22 cellular contexts compared by ENCODE assay signal in the genomic region with DNA sequence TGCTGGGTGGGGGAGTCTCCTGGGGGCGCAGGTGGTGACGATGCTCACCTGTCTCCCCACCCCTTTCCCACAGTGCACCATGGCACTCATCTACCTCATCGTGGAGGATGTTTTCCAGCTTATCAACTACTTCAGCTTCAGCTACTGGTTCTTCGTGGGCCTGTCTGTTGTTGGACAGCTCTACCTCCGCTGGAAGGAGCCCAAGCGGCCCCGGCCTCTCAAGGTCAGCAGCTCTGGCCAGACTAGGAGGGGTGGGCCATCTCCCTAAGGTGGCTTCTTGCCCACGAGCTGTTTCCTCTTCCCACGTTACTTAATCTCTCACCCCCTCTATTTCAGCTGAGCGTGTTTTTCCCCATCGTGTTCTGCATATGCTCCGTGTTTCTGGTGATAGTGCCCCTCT. TPM values are rescaled to one million over a fixed set of nuclear protein-coding genes. Genes with fewer than 3 reads are reported as not detected.
DNase-seq lines count a peak whose midpoint lies in the region; ATAC-seq and TF ChIP-seq lines count a peak whose summit lies in the region.
"Had no signal": no experiment of that assay in that cellular context is flagged by ENCODE, and none has a peak within 500 bp of the region (broad histone marks: within the 10 kb centered on the region; RNA-seq: fewer than 3 reads in every experiment).

No MANE protein-coding gene starts in this region.

- TF ChIP-seq POLR2A in heart left ventricle (IDR thresholded peaks at IDR 0.05), result no peak

- POLR2A ChIA-PET in SK-N-SH (lab: Yijun Ruan, JAX), result interaction anchor here (1.6 kb wide), 1 partner anchor 32 kb away, joined by 3 read pairs; a partner anchor contains a TSS

- TF ChIP-seq CTCF in heart left ventricle (IDR thresholded peaks at IDR 0.05) (no peak), SK-N-SH (IDR thresholded peaks at IDR 0.05) (no peak)

- H3K4me2 ChIP-seq in SK-N-SH, result no peak overlapping the region
- H3K4me2 ChIP-seq: PC-9 had no signal

- H4K20me1 ChIP-seq in SK-N-SH (ENCODE audit: insufficient read depth), result 0 out of 2 replicates have a peak, but pooled peaks cover 6% of the 10 kb centered on the region

- no peak for ATAC-seq in activated T-helper 17 cell treated with anti-CD3 and anti-CD28 coated beads, Interleukin-2, amount 50 U/mL, for 72 hours (replicated peaks)
- peak in 3 of 4 donors; percentile 57 to 60 (median 58) for ATAC-seq in heart left ventricle
- no peak for ATAC-seq in stimulated activated effector memory CD8-positive, alpha-beta T cell treated with anti-CD3 and anti-CD28 coated beads, Interleukin-12 subunit alpha, Interleukin-12 subunit beta, amount 100 ng/mL, for 72 hours

- peaks cover 15% of the 10 kb centered on the region for H3F3A ChIP-seq in SK-N-SH (replicated peaks; ENCODE audit: insufficient read depth)

- CTCF ChIA-PET in activated naive CD4-positive, alpha-beta T cell treated with anti-CD3 and anti-CD28 coated beads for 36 hours (lab: Charles Lee), result interaction anchor here (1.3 to 8.3 kb wide), 4 partner anchors 11 to 34 kb away, joined by 3 to 74 read pairs (median 5); a partner anchor contains a TSS
- CTCF ChIA-PET in SK-N-SH (lab: Yijun Ruan, JAX), result interaction anchor here (1.1 to 2.9 kb wide), 3 partner anchors 8 to 35 kb away, joined by 3 to 12 read pairs (median 12); no protein-coding TSS in a partner anchor

- no peaks in the 10 kb centered on the region for H3K27me3 Mint-ChIP-seq in activated naive CD4-positive, alpha-beta T cell treated with anti-CD3 and anti-CD28 coated beads for 36 hours (ENCODE audit: low read depth)
- no peaks in the 10 kb centered on the region for H3K27me3 Mint-ChIP-seq in activated T-helper 17 cell treated with anti-CD3 and anti-CD28 coated beads, Interleukin-2, amount 50 U/mL, for 72 hours
- H3K27me3 Mint-ChIP-seq: activated CD4-positive, alpha-beta T cell treated with anti-CD3 and anti-CD28 coated beads, Interleukin-2, amount 10 ng/mL, durations not matched to agents 7 days and 5 days; activated naive CD4-positive, alpha-beta T cell treated with anti-CD3 and anti-CD28 coated beads, Interleukin-2, amount 10 ng/mL, durations not matched to agents 7 days and 5 days had no signal

- H3K4me3 ChIP-seq in heart left ventricle (no peak overlapping the region), SK-N-SH (ENCODE audit: low read depth in 2 of 2, low read length in 1 of 2) (no peak overlapping the region)
- H3K4me3 ChIP-seq: GM23248, lung, PC-9, SJSA1, uterus had no signal

- H3K9ac ChIP-seq in SK-N-SH, result no peak overlapping the region
- H3K9ac ChIP-seq: GM23248 had no signal

- TF ChIP-seq RAD21 in SK-N-SH (IDR thresholded peaks at IDR 0.05; ENCODE audit: low read length), result no peak

- H3K4me3 Mint-ChIP-seq in activated naive CD4-positive, alpha-beta T cell treated with anti-CD3 and anti-CD28 coated beads for 36 hours, result no peak overlapping the region
- no peak overlapping the region for H3K4me3 Mint-ChIP-seq in activated T-helper 17 cell treated with anti-CD3 and anti-CD28 coated beads, Interleukin-2, amount 50 U/mL, for 72 hours
- no peak overlapping the region for H3K4me3 Mint-ChIP-seq in stimulated activated effector memory CD8-positive, alpha-beta T cell treated with anti-CD3 and anti-CD28 coated beads, Interleukin-12 subunit alpha, Interleukin-12 subunit beta, amount 100 ng/mL, for 72 hours
- H3K4me3 Mint-ChIP-seq: activated CD4-positive, alpha-beta T cell treated with anti-CD3 and anti-CD28 coated beads, Interleukin-2, amount 10 ng/mL, durations not matched to agents 7 days and 5 days; activated naive CD4-positive, alpha-beta T cell treated with anti-CD3 and anti-CD28 coated beads, Interleukin-2, amount 10 ng/mL, durations not matched to agents 7 days and 5 days had no signal

- no peaks in the 10 kb centered on the region for H3K9me3 Mint-ChIP-seq in activated naive CD4-positive, alpha-beta T cell treated with anti-CD3 and anti-CD28 coated beads for 36 hours
- no peaks in the 10 kb centered on the region for H3K9me3 Mint-ChIP-seq in activated T-helper 17 cell treated with anti-CD3 and anti-CD28 coated beads, Interleukin-2, amount 50 U/mL, for 72 hours
- no peaks in the 10 kb centered on the region for H3K9me3 Mint-ChIP-seq in stimulated activated effector memory CD8-positive, alpha-beta T cell treated with anti-CD3 and anti-CD28 coated beads, Interleukin-12 subunit alpha, Interleukin-12 subunit beta, amount 100 ng/mL, for 72 hours
- H3K9me3 Mint-ChIP-seq: activated CD4-positive, alpha-beta T cell treated with anti-CD3 and anti-CD28 coated beads, Interleukin-2, amount 10 ng/mL, durations not matched to agents 7 days and 5 days; activated naive CD4-positive, alpha-beta T cell treated with anti-CD3 and anti-CD28 coated beads, Interleukin-2, amount 10 ng/mL, durations not matched to agents 7 days and 5 days had no signal

- H3K27me3 ChIP-seq in heart left ventricle, result no peaks in the 10 kb centered on the region
- no peaks in the 10 kb centered on the region for H3K27me3 ChIP-seq in SK-N-SH (ENCODE audit: insufficient read depth)
- H3K27me3 ChIP-seq: BE2C, SJSA1, uterus had no signal

- H3K27ac ChIP-seq in heart left ventricle (peak overlapping the region in 11 of 12 donors; percentile 18 to 91 (median 65)), SK-N-SH (ENCODE audit: low read depth in 2 of 2, low read length in 1 of 2) (no peak overlapping the region)
- H3K27ac ChIP-seq: GM23248, PC-9, SJSA1, uterus had no signal

- peaks cover 34% of the 10 kb centered on the region for H3K4me1 Mint-ChIP-seq in activated naive CD4-positive, alpha-beta T cell treated with anti-CD3 and anti-CD28 coated beads for 36 hours (ENCODE audit: low read depth)
- H3K4me1 Mint-ChIP-seq in activated T-helper 17 cell treated with anti-CD3 and anti-CD28 coated beads, Interleukin-2, amount 50 U/mL, for 72 hours, result peaks cover 21% of the 10 kb centered on the region
- H3K4me1 Mint-ChIP-seq in stimulated activated effector memory CD8-positive, alpha-beta T cell treated with anti-CD3 and anti-CD28 coated beads, Interleukin-12 subunit alpha, Interleukin-12 subunit beta, amount 100 ng/mL, for 72 hours, result peaks cover 29% of the 10 kb centered on the region

- H3K4me1 ChIP-seq in heart left ventricle, result peaks cover 0 to 63% (median 28%) of the 10 kb centered on the region in 12 donors
- H3K4me1 ChIP-seq in SK-N-SH (ENCODE audit: control insufficient read depth in 1 of 2, insufficient read depth in 2 of 2, low read depth in 1 of 2, low read length in 1 of 2), result peaks cover 3 to 15% of the 10 kb centered on the region in 2 experiments; a peak in 3 of 4 replicates
- H3K4me1 ChIP-seq: BE2C, uterus had no signal

- no peak for TF ChIP-seq EP300 in SK-N-SH (IDR thresholded peaks at IDR 0.05; ENCODE audit: borderline replicate concordance in 1 of 2, low read depth in 1 of 2, low read length in 1 of 2)

- H3K36me3 Mint-ChIP-seq in activated naive CD4-positive, alpha-beta T cell treated with anti-CD3 and anti-CD28 coated beads for 36 hours (ENCODE audit: low read depth), result peaks cover 62% of the 10 kb centered on the region
- peaks cover 100% of the 10 kb centered on the region for H3K36me3 Mint-ChIP-seq in activated T-helper 17 cell treated with anti-CD3 and anti-CD28 coated beads, Interleukin-2, amount 50 U/mL, for 72 hours (ENCODE audit: low read depth)
- peaks cover 100% of the 10 kb centered on the region for H3K36me3 Mint-ChIP-seq in stimulated activated effector memory CD8-positive, alpha-beta T cell treated with anti-CD3 and anti-CD28 coated beads, Interleukin-12 subunit alpha, Interleukin-12 subunit beta, amount 100 ng/mL, for 72 hours

- H3K9me2 ChIP-seq in SK-N-SH, result no peaks in the 10 kb centered on the region

- peaks cover 0 to 99% (median 97%) of the 10 kb centered on the region in 9 donors for H3K36me3 ChIP-seq in heart left ventricle
- H3K36me3 ChIP-seq in SK-N-SH (replicated peaks in 1 of 2; ENCODE audit: control insufficient read depth in 1 of 2, insufficient read depth in 2 of 2, low read length in 1 of 2), result peaks cover 51 to 70% of the 10 kb centered on the region in 2 experiments
- H3K36me3 ChIP-seq: uterus had no signal

- WGBS in heart left ventricle, 4 donors, result 29 to 60% (median 46%) methylated on average over 11 to 12 of the region's 12 CpGs
- WGBS in SK-N-SH (ENCODE audit: low lambda C conversion rate), result 93% methylated on average over 12 of the region's 12 CpGs

- no peak overlapping the region for H2AFZ ChIP-seq in SK-N-SH (ENCODE audit: low read depth)
- H2AFZ ChIP-seq: GM23248, PC-9 had no signal

- intact Hi-C loops in activated naive CD4-positive, alpha-beta T cell treated with anti-CD3 and anti-CD28 coated beads for 36 hours (cut with micrococcal nuclease), result no loop called here
- intact Hi-C loops in heart left ventricle (cut with DNase I), result loop anchor here in 3 of 10 donors (5.0 kb wide), 1 partner anchor 34 kb away; a partner anchor contains a TSS

- H3K9me3 ChIP-seq in heart left ventricle (no peaks in the 10 kb centered on the region), SK-N-SH (no peaks in the 10 kb centered on the region)
- H3K9me3 ChIP-seq: BE2C, SJSA1, uterus had no signal

- H3K79me2 ChIP-seq in SK-N-SH (ENCODE audit: insufficient read depth), result no peaks in the 10 kb centered on the region

- H3K27ac Mint-ChIP-seq in activated naive CD4-positive, alpha-beta T cell treated with anti-CD3 and anti-CD28 coated beads for 36 hours, result peak overlapping the region; percentile 74
- peak overlapping the region; percentile 32 for H3K27ac Mint-ChIP-seq in activated T-helper 17 cell treated with anti-CD3 and anti-CD28 coated beads, Interleukin-2, amount 50 U/mL, for 72 hours
- peak overlapping the region; percentile 84 for H3K27ac Mint-ChIP-seq in stimulated activated effector memory CD8-positive, alpha-beta T cell treated with anti-CD3 and anti-CD28 coated beads, Interleukin-12 subunit alpha, Interleukin-12 subunit beta, amount 100 ng/mL, for 72 hours
- H3K27ac Mint-ChIP-seq: activated CD4-positive, alpha-beta T cell treated with anti-CD3 and anti-CD28 coated beads, Interleukin-2, amount 10 ng/mL, durations not matched to agents 7 days and 5 days had no signal

- DNase-seq in activated naive CD4-positive, alpha-beta T cell treated with anti-CD3 and anti-CD28 coated beads for 36 hours, result no peak
- DNase-seq in activated naive CD4-positive, alpha-beta T cell treated with anti-CD3 and anti-CD28 coated beads, Interleukin-2, amount 50 U/mL, for 16 hours, result no peak
- DNase-seq in heart left ventricle (peak in 3 of 5 donors; percentile 45 to 72 (median 59)), NCI-H526 treated with DMSO at 0.1 percent for 48 hours (lab: John Stamatoyannopoulos, UW) (no peak), NCI-H1105 treated with DMSO at 0.1 percent for 48 hours (lab: John Stamatoyannopoulos, UW) (no peak), SK-N-SH (no peak)
- no peak for DNase-seq in stimulated activated effector memory CD8-positive, alpha-beta T cell treated with anti-CD3 and anti-CD28 coated beads, Interleukin-12 subunit alpha, Interleukin-12 subunit beta, amount 100 ng/mL, for 72 hours (ENCODE audit: low spot score in 2 of 2)
- DNase-seq: activated CD4-positive, alpha-beta T cell treated with anti-CD3 and anti-CD28 coated beads, Interleukin-2, amount 10 ng/mL, durations not matched to agents 7 days and 5 days; activated naive CD4-positive, alpha-beta T cell treated with anti-CD3 and anti-CD28 coated beads, Interleukin-2, amount 10 ng/mL, durations not matched to agents 7 days and 5 days; BE2C; Calu3; effector memory CD4-positive, alpha-beta T cell; GM23248; kidney; NCI-H2081 treated with DMSO at 0.1 percent for 48 hours; NCI-H446; PC-9; T-helper 2 cell; uterus had no signal

RNA-seq across cellular contexts. Expression of a gene that starts 14.5 kb away (rescaled TPM):
- 10 to 100 TPM; 23.0 to 26.4 TPM for total RNA-seq in activated naive CD4-positive, alpha-beta T cell treated with anti-CD3 and anti-CD28 coated beads for 36 hours
- 10 to 100 TPM; 21.3 to 21.8 TPM for total RNA-seq in activated T-helper 17 cell treated with anti-CD3 and anti-CD28 coated beads, Interleukin-2, amount 50 U/mL, for 72 hours
- 10 to 100 TPM in 6 of 9 donors, 1 to 10 TPM in 3; 8.1 to 16.2 (median 11.2) TPM for total RNA-seq in heart left ventricle
- polyA plus RNA-seq in heart left ventricle (1 to 10 TPM; 9.6 to 9.9 TPM), SK-N-SH (2012; rRNA removed) (6.6 and 9.6 TPM in 2 replicates)
- 5.9 and 6.7 TPM in 2 replicates for polyA plus RNA-seq in SK-N-SH (2012; cell fraction: cytosol; rRNA removed)
- polyA plus RNA-seq in SK-N-SH (2012; cell fraction: nucleus; rRNA removed), result 19.1 and 28.4 TPM in 2 replicates

RNA-seq across cellular contexts. Expression of a gene that starts 14.5 kb away (rescaled TPM):
- 10 to 100 TPM; 51.6 to 52.4 TPM for total RNA-seq in activated naive CD4-positive, alpha-beta T cell treated with anti-CD3 and anti-CD28 coated beads for 36 hours
- total RNA-seq in activated T-helper 17 cell treated with anti-CD3 and anti-CD28 coated beads, Interleukin-2, amount 50 U/mL, for 72 hours, result 10 to 100 TPM; 53.3 to 57.8 TPM
- total RNA-seq in heart left ventricle, result 10 to 100 TPM; 21.9 to 34.0 (median 30.7) TPM
- polyA plus RNA-seq in heart left ventricle (10 to 100 TPM; 21.0 to 37.4 TPM), SK-N-SH (2012; rRNA removed) (46.0 and 66.8 TPM in 2 replicates)
- 20.7 and 29.1 TPM in 2 replicates for polyA plus RNA-seq in SK-N-SH (2012; cell fraction: cytosol; rRNA removed)
- polyA plus RNA-seq in SK-N-SH (2012; cell fraction: nucleus; rRNA removed), result 317 and 350 TPM in 2 replicates

RNA-seq across cellular contexts. Expression of a gene that starts 32.0 kb away (rescaled TPM):
- 10 to 100 TPM; 79.4 to 83.4 TPM for total RNA-seq in activated naive CD4-positive, alpha-beta T cell treated with anti-CD3 and anti-CD28 coated beads for 36 hours
- 10 to 100 TPM; 65.6 to 99.0 TPM for total RNA-seq in activated T-helper 17 cell treated with anti-CD3 and anti-CD28 coated beads, Interleukin-2, amount 50 U/mL, for 72 hours
- 10 to 100 TPM; 32.7 to 76.0 (median 45.1) TPM for total RNA-seq in heart left ventricle
- polyA plus RNA-seq in heart left ventricle (10 to 100 TPM; 45.6 to 50.5 TPM), SK-N-SH (2012; rRNA removed) (19.0 and 37.3 TPM in 2 replicates)
- 12.8 and 13.7 TPM in 2 replicates for polyA plus RNA-seq in SK-N-SH (2012; cell fraction: cytosol; rRNA removed)
- polyA plus RNA-seq in SK-N-SH (2012; cell fraction: nucleus; rRNA removed), result 71.5 and 122 TPM in 2 replicates

RNA-seq across cellular contexts. Expression of a gene that starts 51.1 kb away (rescaled TPM):
- 1 to 10 TPM; 4.2 to 5.4 TPM for total RNA-seq in activated naive CD4-positive, alpha-beta T cell treated with anti-CD3 and anti-CD28 coated beads for 36 hours
- 10 to 100 TPM; 11.2 to 15.5 TPM for total RNA-seq in activated T-helper 17 cell treated with anti-CD3 and anti-CD28 coated beads, Interleukin-2, amount 50 U/mL, for 72 hours
- 10 to 100 TPM; 27.3 to 68.0 (median 45.4) TPM for total RNA-seq in heart left ventricle
- polyA plus RNA-seq in heart left ventricle (10 to 100 TPM; 25.8 to 66.6 TPM), SK-N-SH (2012; rRNA removed) (22.0 and 23.9 TPM in 2 replicates)
- 9.9 and 15.9 TPM in 2 replicates for polyA plus RNA-seq in SK-N-SH (2012; cell fraction: cytosol; rRNA removed)
- polyA plus RNA-seq in SK-N-SH (2012; cell fraction: nucleus; rRNA removed), result 26.9 and 27.4 TPM in 2 replicates

Comparison
In these comparisons a context has a peak if more than half of its experiments do, and no peak if none do; other contexts are left out.
1. DNase-seq: peak in heart left ventricle (3 of 5); none in activated naive CD4-positive, alpha-beta T cell treated with anti-CD3 and anti-CD28 coated beads for 36 hours (single experiment), activated naive CD4-positive, alpha-beta T cell treated with anti-CD3 and anti-CD28 coated beads, Interleukin-2, amount 50 U/mL, for 16 hours (single experiment), stimulated activated effector memory CD8-positive, alpha-beta T cell treated with anti-CD3 and anti-CD28 coated beads, Interleukin-12 subunit alpha, Interleukin-12 subunit beta, amount 100 ng/mL, for 72 hours (0 of 2), NCI-H526 treated with DMSO at 0.1 percent for 48 hours (single experiment), NCI-H1105 treated with DMSO at 0.1 percent for 48 hours (single experiment) and SK-N-SH (single experiment).
2. H3K27ac Mint-ChIP-seq: peak in every context shown above with its lines; median percentile 84 in stimulated activated effector memory CD8-positive, alpha-beta T cell treated with anti-CD3 and anti-CD28 coated beads, Interleukin-12 subunit alpha, Interleukin-12 subunit beta, amount 100 ng/mL, for 72 hours; 74 in activated naive CD4-positive, alpha-beta T cell treated with anti-CD3 and anti-CD28 coated beads for 36 hours; 32 in activated T-helper 17 cell treated with anti-CD3 and anti-CD28 coated beads, Interleukin-2, amount 50 U/mL, for 72 hours.
3. ATAC-seq: peak in heart left ventricle (3 of 4); none in activated T-helper 17 cell treated with anti-CD3 and anti-CD28 coated beads, Interleukin-2, amount 50 U/mL, for 72 hours (single experiment) and stimulated activated effector memory CD8-positive, alpha-beta T cell treated with anti-CD3 and anti-CD28 coated beads, Interleukin-12 subunit alpha, Interleukin-12 subunit beta, amount 100 ng/mL, for 72 hours (single experiment).
4. H3K27ac ChIP-seq: peak in heart left ventricle (11 of 12); none in SK-N-SH (0 of 2).